8 cellular contexts compared by ENCODE assay signal in genomic region chr9:20884985-20885593, GRCh38.
A peak's percentile ranks its signal among the peaks of the same experiment; 100 is the strongest.
DNase-seq lines count a peak whose midpoint lies in the region; ATAC-seq and TF ChIP-seq lines count a peak whose summit lies in the region.

No MANE protein-coding gene starts in this region.

- peaks cover 11% of the 10 kb centered on the region for H3K36me3 ChIP-seq in adipocyte (ENCODE audit: control insufficient read depth, insufficient read depth, low read length, severe bottlenecking)

- no peaks in the 10 kb centered on the region for H3K9me3 ChIP-seq in adipocyte (ENCODE audit: control insufficient read depth, low read length)

- H3K9ac ChIP-seq in adipocyte (ENCODE audit: low read length): no peak overlapping the region

- H3K27me3 ChIP-seq in adipocyte (replicated peaks; ENCODE audit: control insufficient read depth, insufficient read depth, low read length): no peaks in the 10 kb centered on the region

- H3K4me3 ChIP-seq in GM12865 (ENCODE audit: low read depth, low read length) (no peak overlapping the region), adipocyte (ENCODE audit: low read length) (no peak overlapping the region)

- peak; percentile 63 for TF ChIP-seq CTCF in GM12865 (IDR thresholded peaks at IDR 0.05; ENCODE audit: insufficient read depth, low read depth, low read length, missing control alignments)

- peak; percentile 77 for DNase-seq in GM12865 (ENCODE audit: low read depth)
- DNase-seq in HUDEP-2 (lab: John Stamatoyannopoulos, UW; ENCODE audit: unreplicated experiment in 76 of 76): peak in 48 of 76 experiments; percentile 1 to 52 (median 20)
- peak; percentile 14 for DNase-seq in SKM-1 (lab: John Stamatoyannopoulos, UW; ENCODE audit: unreplicated experiment)
- peak; percentile 65 for DNase-seq in adipocyte (ENCODE audit: low read depth)
- DNase-seq in iPS-NIHi11 (ENCODE audit: low spot score): peak; percentile 26
- DNase-seq in stimulated activated CD4-positive, alpha-beta T cell treated with anti-CD3 and anti-CD28 coated beads, Interleukin-2, amount 100 ng/mL, for 24 hours: peak; percentile 65 to 68
- no peak for DNase-seq in NOMO-1 treated with dmso at 0.1 percent for 144 hours (lab: John Stamatoyannopoulos, UW; ENCODE audit: unreplicated experiment)

- no peak for ATAC-seq in HG03280 (IDR thresholded peaks at IDR 0.05; ENCODE audit: unreplicated experiment)

- H3K4me1 ChIP-seq in adipocyte (ENCODE audit: control insufficient read depth, insufficient read depth, low read length): peaks cover 10% of the 10 kb centered on the region
